Comparison of ENCODE assay signal across 10 cellular contexts in genomic region chr14:53963491-53964227, GRCh38. TPM values are rescaled to one million over a fixed set of nuclear protein-coding genes. Genes with fewer than 3 reads are reported as not detected.
DNase-seq lines count a peak whose midpoint lies in the region; ATAC-seq and TF ChIP-seq lines count a peak whose summit lies in the region.
"Had no signal": no experiment of that assay in that cellular context is flagged by ENCODE, and none has a peak within 500 bp of the region (broad histone marks: within the 10 kb centered on the region; RNA-seq: fewer than 3 reads in every experiment).

No MANE protein-coding gene starts in this region.

- no peak overlapping the region for H3K4me3 Mint-ChIP-seq in activated CD4-positive, alpha-beta T cell treated with anti-CD3 and anti-CD28 coated beads, Interleukin-2, amount 10 ng/mL, durations not matched to agents 7 days and 5 days
- H3K4me3 Mint-ChIP-seq in type B pancreatic cell = peak overlapping the region; percentile 87
- H3K4me3 Mint-ChIP-seq: activated CD8-positive, alpha-beta memory T cell treated with anti-CD3 and anti-CD28 coated beads, Interleukin-2, amount 10 ng/mL, durations not matched to agents 7 days and 5 days had no signal

- CTCF ChIA-PET in activated CD4-positive, alpha-beta T cell treated with anti-CD3 and anti-CD28 coated beads, Interleukin-2, amount 10 ng/mL, durations not matched to agents 7 days and 5 days (lab: Charles Lee) = interaction anchor here (1.6 kb wide), 1 partner anchor 10 kb away, joined by 3 read pairs; no protein-coding TSS in a partner anchor

- peak; percentile 73 for TF ChIP-seq CTCF in type B pancreatic cell (conservative IDR thresholded peaks at IDR 0.05)

- ATAC-seq in left lobe of liver (peak; percentile 94), HG02840 (IDR thresholded peaks at IDR 0.05; ENCODE audit: low FRiP score, unreplicated experiment) (no peak)
- ATAC-seq: activated CD8-positive, alpha-beta memory T cell treated with anti-CD3 and anti-CD28 coated beads, Interleukin-2, amount 10 ng/mL, durations not matched to agents 7 days and 5 days; K562 had no signal

- no peaks in the 10 kb centered on the region for H3K9me3 Mint-ChIP-seq in activated CD4-positive, alpha-beta T cell treated with anti-CD3 and anti-CD28 coated beads, Interleukin-2, amount 10 ng/mL, durations not matched to agents 7 days and 5 days
- no peaks in the 10 kb centered on the region for H3K9me3 Mint-ChIP-seq in type B pancreatic cell

- DNase-seq in activated CD4-positive, alpha-beta T cell treated with anti-CD3 and anti-CD28 coated beads, Interleukin-2, amount 10 ng/mL, durations not matched to agents 7 days and 5 days = peak; percentile 13
- DNase-seq in activated CD4-positive, alpha-beta T cell treated with anti-CD3 and anti-CD28 coated beads for 4 hours = no peak
- peak; percentile 57 for DNase-seq in cerebellar cortex (ENCODE audit: low spot score)
- no peak for DNase-seq in left lobe of liver (ENCODE audit: low spot score)
- peak; percentile 74 for DNase-seq in type B pancreatic cell (ENCODE audit: extremely low spot score, unreplicated experiment)
- DNase-seq in HuH-7.5 (ENCODE audit: low spot score) = no peak
- DNase-seq in activated naive CD4-positive, alpha-beta T cell treated with Interleukin-2 at 50 U/mL for 16 hours = no peak
- DNase-seq: activated CD8-positive, alpha-beta memory T cell treated with anti-CD3 and anti-CD28 coated beads, Interleukin-2, amount 10 ng/mL, durations not matched to agents 7 days and 5 days had no signal

- POLR2A ChIA-PET in activated CD4-positive, alpha-beta T cell treated with anti-CD3 and anti-CD28 coated beads, Interleukin-2, amount 10 ng/mL, durations not matched to agents 7 days and 5 days (lab: Charles Lee) = no interaction called here

- peaks cover 58% of the 10 kb centered on the region for H3K27me3 Mint-ChIP-seq in activated CD4-positive, alpha-beta T cell treated with anti-CD3 and anti-CD28 coated beads, Interleukin-2, amount 10 ng/mL, durations not matched to agents 7 days and 5 days
- peaks cover 80% of the 10 kb centered on the region for H3K27me3 Mint-ChIP-seq in type B pancreatic cell

- no peaks in the 10 kb centered on the region for H3K4me1 Mint-ChIP-seq in activated CD4-positive, alpha-beta T cell treated with anti-CD3 and anti-CD28 coated beads, Interleukin-2, amount 10 ng/mL, durations not matched to agents 7 days and 5 days
- peaks cover 21% of the 10 kb centered on the region for H3K4me1 Mint-ChIP-seq in type B pancreatic cell (ENCODE audit: unreplicated experiment)

- no peak overlapping the region for H3K27ac Mint-ChIP-seq in activated CD4-positive, alpha-beta T cell treated with anti-CD3 and anti-CD28 coated beads, Interleukin-2, amount 10 ng/mL, durations not matched to agents 7 days and 5 days
- peak overlapping the region; percentile 53 for H3K27ac Mint-ChIP-seq in type B pancreatic cell
- H3K27ac Mint-ChIP-seq: activated CD8-positive, alpha-beta memory T cell treated with anti-CD3 and anti-CD28 coated beads, Interleukin-2, amount 10 ng/mL, durations not matched to agents 7 days and 5 days had no signal

- H3K36me3 Mint-ChIP-seq in activated CD4-positive, alpha-beta T cell treated with anti-CD3 and anti-CD28 coated beads, Interleukin-2, amount 10 ng/mL, durations not matched to agents 7 days and 5 days (ENCODE audit: low read depth) = no peaks in the 10 kb centered on the region
- no peaks in the 10 kb centered on the region for H3K36me3 Mint-ChIP-seq in type B pancreatic cell
- H3K36me3 Mint-ChIP-seq: activated CD8-positive, alpha-beta memory T cell treated with anti-CD3 and anti-CD28 coated beads, Interleukin-2, amount 10 ng/mL, durations not matched to agents 7 days and 5 days had no signal

RNA-seq across cellular contexts. Expression of gene BMP4, which starts 7.0 kb away (rescaled TPM):
- under 1 TPM; 0.60 to 0.64 TPM for total RNA-seq in activated CD4-positive, alpha-beta T cell treated with anti-CD3 and anti-CD28 coated beads, Interleukin-2, amount 10 ng/mL, durations not matched to agents 7 days and 5 days
- 2.5 TPM for total RNA-seq in left lobe of liver
- total RNA-seq in type B pancreatic cell (ENCODE audit: low replicate concordance) = 12.4 and 36.4 TPM in 2 replicates
- total RNA-seq: K562 had no signal

Comparison
In these comparisons a context has a peak if more than half of its experiments do, and no peak if none do; other contexts are left out.
1. DNase-seq: peak in activated CD4-positive, alpha-beta T cell treated with anti-CD3 and anti-CD28 coated beads, Interleukin-2, amount 10 ng/mL, durations not matched to agents 7 days and 5 days (single experiment), cerebellar cortex (single experiment) and type B pancreatic cell (single experiment); none in activated CD4-positive, alpha-beta T cell treated with anti-CD3 and anti-CD28 coated beads for 4 hours (0 of 2), left lobe of liver (single experiment), HuH-7.5 (single experiment) and activated naive CD4-positive, alpha-beta T cell treated with Interleukin-2 at 50 U/mL for 16 hours (single experiment).